In the genomic region with DNA sequence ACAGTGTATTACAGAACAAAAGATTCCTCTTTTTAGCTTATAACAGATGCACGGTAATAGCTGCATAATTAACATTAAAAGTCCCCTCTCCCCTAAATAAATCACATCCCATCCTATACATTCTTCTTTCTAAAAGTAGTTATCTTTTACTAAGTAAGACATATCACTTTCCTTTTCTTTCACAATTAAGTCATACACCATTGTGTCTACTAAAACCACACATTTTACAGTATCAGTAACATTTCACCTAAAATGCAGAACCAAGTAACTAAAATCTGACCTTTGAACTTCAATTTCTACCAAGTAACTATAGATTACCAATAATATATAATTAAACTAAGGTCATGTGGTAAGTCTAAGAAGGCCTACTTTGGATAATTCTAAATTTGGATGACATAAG, we compare ENCODE assay signal across 20 cellular contexts. TPM values are rescaled to one million over a fixed set of nuclear protein-coding genes. Genes with fewer than 3 reads are reported as not detected.
DNase-seq lines count a peak whose midpoint lies in the region; ATAC-seq and TF ChIP-seq lines count a peak whose summit lies in the region.
"Had no signal": no experiment of that assay in that cellular context is flagged by ENCODE, and none has a peak within 500 bp of the region (broad histone marks: within the 10 kb centered on the region; RNA-seq: fewer than 3 reads in every experiment).

No MANE protein-coding gene starts in this region.

- no peaks in the 10 kb centered on the region for H3K9me3 Mint-ChIP-seq in mesothelial cell of epicardium

- H3K36me3 Mint-ChIP-seq in mesothelial cell of epicardium: peaks cover 43% of the 10 kb centered on the region

- no peaks in the 10 kb centered on the region for H3K9me3 ChIP-seq in tibial artery

- H3K4me1 ChIP-seq in tibial artery: peaks cover 0 to 63% (median 9%) of the 10 kb centered on the region in 4 donors

- H3K27ac Mint-ChIP-seq in mesothelial cell of epicardium: peak overlapping the region; percentile 76
- H3K27ac Mint-ChIP-seq: type B pancreatic cell had no signal

- intact Hi-C loops in tibial artery (cut with DNase I; ENCODE audit: low total_unique reads): no loop called here

- H3K4me3 ChIP-seq in tibial artery: no peak overlapping the region

- H3K27me3 Mint-ChIP-seq in mesothelial cell of epicardium (ENCODE audit: low read depth): no peaks in the 10 kb centered on the region
- H3K27me3 Mint-ChIP-seq: type B pancreatic cell had no signal

- no peak overlapping the region for H3K4me3 Mint-ChIP-seq in mesothelial cell of epicardium
- H3K4me3 Mint-ChIP-seq: type B pancreatic cell had no signal

- TF ChIP-seq CTCF in mesothelial cell of epicardium (IDR thresholded peaks at IDR 0.05; ENCODE audit: unreplicated experiment): no peak
- TF ChIP-seq CTCF in tibial artery (IDR thresholded peaks at IDR 0.05): no peak

- H3K36me3 ChIP-seq in tibial artery: peaks cover 10 to 40% (median 15%) of the 10 kb centered on the region in 3 donors

- no peak for DNase-seq in activated CD4-positive, CD25-positive, alpha-beta regulatory T cell treated with anti-CD3 and anti-CD28 coated beads, Interleukin-2, amount 50 U/mL, for 72 hours
- DNase-seq in MV-4-11 (lab: John Stamatoyannopoulos, UW) (peak; percentile 31), mesothelial cell of epicardium (ENCODE audit: low spot score in 2 of 2, unreplicated experiment in 2 of 2) (no peak), NCI-H128 (lab: John Stamatoyannopoulos, UW; ENCODE audit: unreplicated experiment) (no peak), tibial artery (no peak), occipital lobe (lab: John Stamatoyannopoulos, UW) (no peak)
- DNase-seq: 8988T; activated CD4-positive, alpha-beta T cell treated with anti-CD3 and anti-CD28 coated beads, Interleukin-2, amount 50 U/mL, for 4 hours; activated gamma-delta T cell; C1 segment of cervical spinal cord; islet precursor cell; Kasumi-1; mesenchymal stem cell; NCI-H1694 treated with DMSO at 0.1 percent for 48 hours; NCI-H510A treated with DMSO at 0.1 percent for 48 hours; stimulated activated CD4-positive, alpha-beta T cell treated with anti-CD3 and anti-CD28 coated beads, Interleukin-4, amount 100 ng/mL, for 4 hours had no signal

- no peak overlapping the region for H3K27ac ChIP-seq in tibial artery

- peak; percentile 46 to 55 for ATAC-seq in activated CD4-positive, CD25-positive, alpha-beta regulatory T cell treated with anti-CD3 and anti-CD28 coated beads, Interleukin-2, amount 50 U/mL, for 24 hours
- ATAC-seq in GM19395 (IDR thresholded peaks at IDR 0.05; ENCODE audit: unreplicated experiment): peak; percentile 64
- ATAC-seq: esophagus mucosa had no signal

- peaks cover 24% of the 10 kb centered on the region for H3K4me1 Mint-ChIP-seq in mesothelial cell of epicardium

- no peaks in the 10 kb centered on the region for H3K27me3 ChIP-seq in tibial artery

RNA-seq across cellular contexts. Expression of gene DHX15, which starts 14.2 kb away (rescaled TPM):
- total RNA-seq in mesothelial cell of epicardium (186 to 190 TPM (median 186 TPM) in 3 replicates), occipital lobe (225 TPM)
